ENCODE assay signal across 1 cellular context in genomic region chr2:73260338-73260984, GRCh38.
TF ChIP-seq lines count a peak whose summit lies in the region.

No MANE protein-coding gene starts in this region.

TF ChIP-seq in GM23338, 12 proteins besides CTCF, POLR2A, EP300 and RAD21 (continued from another document):
- TF ChIP-seq, protein P1, sequence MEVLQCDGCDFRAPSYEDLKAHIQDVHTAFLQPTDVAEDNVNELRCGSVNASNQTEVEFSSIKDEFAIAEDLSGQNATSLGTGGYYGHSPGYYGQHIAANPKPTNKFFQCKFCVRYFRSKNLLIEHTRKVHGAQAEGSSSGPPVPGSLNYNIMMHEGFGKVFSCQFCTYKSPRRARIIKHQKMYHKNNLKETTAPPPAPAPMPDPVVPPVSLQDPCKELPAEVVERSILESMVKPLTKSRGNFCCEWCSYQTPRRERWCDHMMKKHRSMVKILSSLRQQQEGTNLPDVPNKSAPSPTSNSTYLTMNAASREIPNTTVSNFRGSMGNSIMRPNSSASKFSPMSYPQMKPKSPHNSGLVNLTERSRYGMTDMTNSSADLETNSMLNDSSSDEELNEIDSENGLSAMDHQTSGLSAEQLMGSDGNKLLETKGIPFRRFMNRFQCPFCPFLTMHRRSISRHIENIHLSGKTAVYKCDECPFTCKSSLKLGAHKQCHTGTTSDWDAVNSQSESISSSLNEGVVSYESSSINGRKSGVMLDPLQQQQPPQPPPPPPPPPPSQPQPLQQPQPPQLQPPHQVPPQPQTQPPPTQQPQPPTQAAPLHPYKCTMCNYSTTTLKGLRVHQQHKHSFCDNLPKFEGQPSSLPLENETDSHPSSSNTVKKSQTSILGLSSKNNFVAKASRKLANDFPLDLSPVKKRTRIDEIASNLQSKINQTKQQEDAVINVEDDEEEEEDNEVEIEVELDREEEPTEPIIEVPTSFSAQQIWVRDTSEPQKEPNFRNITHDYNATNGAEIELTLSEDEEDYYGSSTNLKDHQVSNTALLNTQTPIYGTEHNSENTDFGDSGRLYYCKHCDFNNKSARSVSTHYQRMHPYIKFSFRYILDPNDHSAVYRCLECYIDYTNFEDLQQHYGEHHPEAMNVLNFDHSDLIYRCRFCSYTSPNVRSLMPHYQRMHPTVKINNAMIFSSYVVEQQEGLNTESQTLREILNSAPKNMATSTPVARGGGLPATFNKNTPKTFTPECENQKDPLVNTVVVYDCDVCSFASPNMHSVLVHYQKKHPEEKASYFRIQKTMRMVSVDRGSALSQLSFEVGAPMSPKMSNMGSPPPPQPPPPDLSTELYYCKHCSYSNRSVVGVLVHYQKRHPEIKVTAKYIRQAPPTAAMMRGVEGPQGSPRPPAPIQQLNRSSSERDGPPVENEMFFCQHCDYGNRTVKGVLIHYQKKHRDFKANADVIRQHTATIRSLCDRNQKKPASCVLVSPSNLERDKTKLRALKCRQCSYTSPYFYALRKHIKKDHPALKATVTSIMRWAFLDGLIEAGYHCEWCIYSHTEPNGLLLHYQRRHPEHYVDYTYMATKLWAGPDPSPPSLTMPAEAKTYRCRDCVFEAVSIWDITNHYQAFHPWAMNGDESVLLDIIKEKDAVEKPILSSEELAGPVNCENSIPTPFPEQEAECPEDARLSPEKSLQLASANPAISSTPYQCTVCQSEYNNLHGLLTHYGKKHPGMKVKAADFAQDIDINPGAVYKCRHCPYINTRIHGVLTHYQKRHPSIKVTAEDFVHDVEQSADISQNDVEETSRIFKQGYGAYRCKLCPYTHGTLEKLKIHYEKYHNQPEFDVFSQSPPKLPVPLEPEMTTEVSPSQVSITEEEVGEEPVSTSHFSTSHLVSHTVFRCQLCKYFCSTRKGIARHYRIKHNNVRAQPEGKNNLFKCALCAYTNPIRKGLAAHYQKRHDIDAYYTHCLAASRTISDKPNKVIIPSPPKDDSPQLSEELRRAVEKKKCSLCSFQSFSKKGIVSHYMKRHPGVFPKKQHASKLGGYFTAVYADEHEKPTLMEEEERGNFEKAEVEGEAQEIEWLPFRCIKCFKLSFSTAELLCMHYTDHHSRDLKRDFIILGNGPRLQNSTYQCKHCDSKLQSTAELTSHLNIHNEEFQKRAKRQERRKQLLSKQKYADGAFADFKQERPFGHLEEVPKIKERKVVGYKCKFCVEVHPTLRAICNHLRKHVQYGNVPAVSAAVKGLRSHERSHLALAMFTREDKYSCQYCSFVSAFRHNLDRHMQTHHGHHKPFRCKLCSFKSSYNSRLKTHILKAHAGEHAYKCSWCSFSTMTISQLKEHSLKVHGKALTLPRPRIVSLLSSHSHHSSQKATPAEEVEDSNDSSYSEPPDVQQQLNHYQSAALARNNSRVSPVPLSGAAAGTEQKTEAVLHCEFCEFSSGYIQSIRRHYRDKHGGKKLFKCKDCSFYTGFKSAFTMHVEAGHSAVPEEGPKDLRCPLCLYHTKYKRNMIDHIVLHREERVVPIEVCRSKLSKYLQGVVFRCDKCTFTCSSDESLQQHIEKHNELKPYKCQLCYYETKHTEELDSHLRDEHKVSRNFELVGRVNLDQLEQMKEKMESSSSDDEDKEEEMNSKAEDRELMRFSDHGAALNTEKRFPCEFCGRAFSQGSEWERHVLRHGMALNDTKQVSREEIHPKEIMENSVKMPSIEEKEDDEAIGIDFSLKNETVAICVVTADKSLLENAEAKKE (CRISPR knock-in tag; IDR thresholded peaks at IDR 0.05) = no peak
- TF ChIP-seq, protein P2, sequence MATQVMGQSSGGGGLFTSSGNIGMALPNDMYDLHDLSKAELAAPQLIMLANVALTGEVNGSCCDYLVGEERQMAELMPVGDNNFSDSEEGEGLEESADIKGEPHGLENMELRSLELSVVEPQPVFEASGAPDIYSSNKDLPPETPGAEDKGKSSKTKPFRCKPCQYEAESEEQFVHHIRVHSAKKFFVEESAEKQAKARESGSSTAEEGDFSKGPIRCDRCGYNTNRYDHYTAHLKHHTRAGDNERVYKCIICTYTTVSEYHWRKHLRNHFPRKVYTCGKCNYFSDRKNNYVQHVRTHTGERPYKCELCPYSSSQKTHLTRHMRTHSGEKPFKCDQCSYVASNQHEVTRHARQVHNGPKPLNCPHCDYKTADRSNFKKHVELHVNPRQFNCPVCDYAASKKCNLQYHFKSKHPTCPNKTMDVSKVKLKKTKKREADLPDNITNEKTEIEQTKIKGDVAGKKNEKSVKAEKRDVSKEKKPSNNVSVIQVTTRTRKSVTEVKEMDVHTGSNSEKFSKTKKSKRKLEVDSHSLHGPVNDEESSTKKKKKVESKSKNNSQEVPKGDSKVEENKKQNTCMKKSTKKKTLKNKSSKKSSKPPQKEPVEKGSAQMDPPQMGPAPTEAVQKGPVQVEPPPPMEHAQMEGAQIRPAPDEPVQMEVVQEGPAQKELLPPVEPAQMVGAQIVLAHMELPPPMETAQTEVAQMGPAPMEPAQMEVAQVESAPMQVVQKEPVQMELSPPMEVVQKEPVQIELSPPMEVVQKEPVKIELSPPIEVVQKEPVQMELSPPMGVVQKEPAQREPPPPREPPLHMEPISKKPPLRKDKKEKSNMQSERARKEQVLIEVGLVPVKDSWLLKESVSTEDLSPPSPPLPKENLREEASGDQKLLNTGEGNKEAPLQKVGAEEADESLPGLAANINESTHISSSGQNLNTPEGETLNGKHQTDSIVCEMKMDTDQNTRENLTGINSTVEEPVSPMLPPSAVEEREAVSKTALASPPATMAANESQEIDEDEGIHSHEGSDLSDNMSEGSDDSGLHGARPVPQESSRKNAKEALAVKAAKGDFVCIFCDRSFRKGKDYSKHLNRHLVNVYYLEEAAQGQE (IDR thresholded peaks at IDR 0.05; ENCODE audit: unreplicated experiment) = no peak
- no peak for TF ChIP-seq POLR2AphosphoS5 (IDR thresholded peaks at IDR 0.05; ENCODE audit: low read depth)
TF ChIP-seq in GM23338: peak in this region for 0.
